Comparison of ENCODE assay signal across 1 cellular context in genomic region chr12:111458773-111459172, GRCh38.
TF ChIP-seq lines count a peak whose summit lies in the region.

No MANE protein-coding gene starts in this region.

TF ChIP-seq in GM23338, 12 proteins besides CTCF, POLR2A, EP300 and RAD21 (continued from another document):
- no peak for TF ChIP-seq ZNF462 (CRISPR knock-in tag; IDR thresholded peaks at IDR 0.05)
- TF ChIP-seq, protein P1, sequence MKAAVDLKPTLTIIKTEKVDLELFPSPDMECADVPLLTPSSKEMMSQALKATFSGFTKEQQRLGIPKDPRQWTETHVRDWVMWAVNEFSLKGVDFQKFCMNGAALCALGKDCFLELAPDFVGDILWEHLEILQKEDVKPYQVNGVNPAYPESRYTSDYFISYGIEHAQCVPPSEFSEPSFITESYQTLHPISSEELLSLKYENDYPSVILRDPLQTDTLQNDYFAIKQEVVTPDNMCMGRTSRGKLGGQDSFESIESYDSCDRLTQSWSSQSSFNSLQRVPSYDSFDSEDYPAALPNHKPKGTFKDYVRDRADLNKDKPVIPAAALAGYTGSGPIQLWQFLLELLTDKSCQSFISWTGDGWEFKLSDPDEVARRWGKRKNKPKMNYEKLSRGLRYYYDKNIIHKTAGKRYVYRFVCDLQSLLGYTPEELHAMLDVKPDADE (IDR thresholded peaks at IDR 0.05), result no peak
- TF ChIP-seq EZH2phosphoT487 (IDR thresholded peaks at IDR 0.05; ENCODE audit: unreplicated experiment), result no peak
- TF ChIP-seq, protein P2, sequence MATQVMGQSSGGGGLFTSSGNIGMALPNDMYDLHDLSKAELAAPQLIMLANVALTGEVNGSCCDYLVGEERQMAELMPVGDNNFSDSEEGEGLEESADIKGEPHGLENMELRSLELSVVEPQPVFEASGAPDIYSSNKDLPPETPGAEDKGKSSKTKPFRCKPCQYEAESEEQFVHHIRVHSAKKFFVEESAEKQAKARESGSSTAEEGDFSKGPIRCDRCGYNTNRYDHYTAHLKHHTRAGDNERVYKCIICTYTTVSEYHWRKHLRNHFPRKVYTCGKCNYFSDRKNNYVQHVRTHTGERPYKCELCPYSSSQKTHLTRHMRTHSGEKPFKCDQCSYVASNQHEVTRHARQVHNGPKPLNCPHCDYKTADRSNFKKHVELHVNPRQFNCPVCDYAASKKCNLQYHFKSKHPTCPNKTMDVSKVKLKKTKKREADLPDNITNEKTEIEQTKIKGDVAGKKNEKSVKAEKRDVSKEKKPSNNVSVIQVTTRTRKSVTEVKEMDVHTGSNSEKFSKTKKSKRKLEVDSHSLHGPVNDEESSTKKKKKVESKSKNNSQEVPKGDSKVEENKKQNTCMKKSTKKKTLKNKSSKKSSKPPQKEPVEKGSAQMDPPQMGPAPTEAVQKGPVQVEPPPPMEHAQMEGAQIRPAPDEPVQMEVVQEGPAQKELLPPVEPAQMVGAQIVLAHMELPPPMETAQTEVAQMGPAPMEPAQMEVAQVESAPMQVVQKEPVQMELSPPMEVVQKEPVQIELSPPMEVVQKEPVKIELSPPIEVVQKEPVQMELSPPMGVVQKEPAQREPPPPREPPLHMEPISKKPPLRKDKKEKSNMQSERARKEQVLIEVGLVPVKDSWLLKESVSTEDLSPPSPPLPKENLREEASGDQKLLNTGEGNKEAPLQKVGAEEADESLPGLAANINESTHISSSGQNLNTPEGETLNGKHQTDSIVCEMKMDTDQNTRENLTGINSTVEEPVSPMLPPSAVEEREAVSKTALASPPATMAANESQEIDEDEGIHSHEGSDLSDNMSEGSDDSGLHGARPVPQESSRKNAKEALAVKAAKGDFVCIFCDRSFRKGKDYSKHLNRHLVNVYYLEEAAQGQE (IDR thresholded peaks at IDR 0.05; ENCODE audit: unreplicated experiment), result no peak
- TF ChIP-seq NANOG (IDR thresholded peaks at IDR 0.05; ENCODE audit: borderline replicate concordance), result no peak
- no peak for TF ChIP-seq CREB1 (CRISPR knock-in tag; IDR thresholded peaks at IDR 0.05; ENCODE audit: low read depth)
- no peak for TF ChIP-seq POLR2AphosphoS5 (IDR thresholded peaks at IDR 0.05; ENCODE audit: low read depth)
- TF ChIP-seq EZH2 (IDR thresholded peaks at IDR 0.05; ENCODE audit: low read depth, unreplicated experiment), result no peak
- no peak for TF ChIP-seq STAT1 (IDR thresholded peaks at IDR 0.05; ENCODE audit: unreplicated experiment)
